In the genomic region with DNA sequence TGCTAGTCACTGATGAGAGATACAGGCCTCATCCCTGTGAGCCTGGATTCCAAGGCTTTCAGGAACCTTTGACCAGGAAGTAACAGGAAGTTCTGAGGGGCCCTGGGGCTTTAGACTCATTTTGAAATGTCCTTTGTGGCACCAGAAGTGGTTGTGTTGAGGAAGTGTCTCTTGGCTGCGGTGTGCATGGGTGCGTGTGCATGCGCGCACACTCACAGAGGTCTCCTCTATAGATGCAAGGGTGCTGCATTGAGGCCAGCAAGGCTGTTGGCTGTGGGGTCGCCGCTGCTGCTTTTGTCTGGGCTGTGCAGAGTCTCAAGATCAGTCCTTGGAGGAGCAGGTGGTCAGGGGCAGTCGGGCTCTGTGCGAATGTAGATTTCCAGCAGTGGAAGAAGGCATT, we compare ENCODE assay signal across 14 cellular contexts. TPM values are rescaled to one million over a fixed set of nuclear protein-coding genes. Genes with fewer than 3 reads are reported as not detected.
DNase-seq lines count a peak whose midpoint lies in the region; ATAC-seq and TF ChIP-seq lines count a peak whose summit lies in the region.
"Had no signal": no experiment of that assay in that cellular context is flagged by ENCODE, and none has a peak within 500 bp of the region (broad histone marks: within the 10 kb centered on the region; RNA-seq: fewer than 3 reads in every experiment).

No MANE protein-coding gene starts in this region.

- DNase-seq in activated T-cell treated with anti-CD3 and anti-CD28 coated beads, Interleukin-2, amount 50 U/mL, for 72 hours, result no peak
- DNase-seq in activated T-cell treated with anti-CD3 and anti-CD28 coated beads, Interleukin-2, amount 50 U/mL, for 1 hour, result no peak
- DNase-seq in SKM-1 (lab: John Stamatoyannopoulos, UW; ENCODE audit: unreplicated experiment) (peak; percentile 46), GM03348 (ENCODE audit: low spot score) (no peak), erythroblast (lab: John Stamatoyannopoulos, UW) (no peak), cerebellum (ENCODE audit: low spot score) (no peak)
- no peak for DNase-seq in effector memory CD4-positive, alpha-beta T cell
- DNase-seq in stimulated activated naive B cell treated with anti-CD40 and anti-IgM and Interleukin-4, amounts not matched to agents 10 μg/mL and 1 μg/mL and 100 μg/mL, for 72 hours, result no peak
- DNase-seq: aorta; effector CD8-positive, alpha-beta T cell; HFFc6; occipital lobe had no signal

- H3K36me3 Mint-ChIP-seq in activated T-cell treated with anti-CD3 and anti-CD28 coated beads, Interleukin-2, amount 50 U/mL, for 72 hours (ENCODE audit: insufficient read depth in 2 of 2), result peaks cover 3 to 19% of the 10 kb centered on the region in 2 donors
- H3K36me3 Mint-ChIP-seq in stimulated activated naive B cell treated with anti-CD40 and anti-IgM and Interleukin-4, amounts not matched to agents 10 μg/mL and 1 μg/mL and 100 μg/mL, for 72 hours, result peaks cover 45 to 65% of the 10 kb centered on the region in 2 donors

- peak overlapping the region; percentile 18 for H3K27ac ChIP-seq in effector memory CD4-positive, alpha-beta T cell (ENCODE audit: insufficient read depth, low read length, poor library complexity, severe bottlenecking)
- H3K27ac ChIP-seq: vagina had no signal

- H3K36me3 ChIP-seq in effector memory CD4-positive, alpha-beta T cell (ENCODE audit: control insufficient read depth, insufficient read depth, low read length), result peaks cover 51% of the 10 kb centered on the region

- H3K4me1 ChIP-seq in effector memory CD4-positive, alpha-beta T cell (ENCODE audit: control insufficient read depth, insufficient read depth, low read length, poor library complexity, severe bottlenecking), result peaks cover 26% of the 10 kb centered on the region

- ATAC-seq in activated T-cell treated with anti-CD3 and anti-CD28 coated beads, Interleukin-2, amount 50 U/mL, for 72 hours (replicated peaks in 1 of 2), result no peak
- peak; percentile 32 to 49 for ATAC-seq in stimulated activated naive B cell treated with anti-CD40 and anti-IgM and Interleukin-4, amounts not matched to agents 10 μg/mL and 1 μg/mL and 100 μg/mL, for 72 hours (replicated peaks)
- ATAC-seq: SK-N-SH treated with all-trans-retinoic acid at 6 μM for 48 hours had no signal

- no peaks in the 10 kb centered on the region for H3K27me3 Mint-ChIP-seq in activated T-cell treated with anti-CD3 and anti-CD28 coated beads, Interleukin-2, amount 50 U/mL, for 72 hours (ENCODE audit: low read depth)
- no peaks in the 10 kb centered on the region for H3K27me3 Mint-ChIP-seq in stimulated activated naive B cell treated with anti-CD40 and anti-IgM and Interleukin-4, amounts not matched to agents 10 μg/mL and 1 μg/mL and 100 μg/mL, for 72 hours

- TF ChIP-seq POLR2A in erythroblast (IDR thresholded peaks at IDR 0.05; ENCODE audit: low read length), result no peak

- peak overlapping the region in 1 of 2 donors; percentile 31 for H3K4me3 Mint-ChIP-seq in activated T-cell treated with anti-CD3 and anti-CD28 coated beads, Interleukin-2, amount 50 U/mL, for 72 hours
- peak overlapping the region in 1 of 2 donors; percentile 38 for H3K4me3 Mint-ChIP-seq in stimulated activated naive B cell treated with anti-CD40 and anti-IgM and Interleukin-4, amounts not matched to agents 10 μg/mL and 1 μg/mL and 100 μg/mL, for 72 hours
- H3K4me3 Mint-ChIP-seq: HFFc6 had no signal

- H3K4me1 Mint-ChIP-seq in activated T-cell treated with anti-CD3 and anti-CD28 coated beads, Interleukin-2, amount 50 U/mL, for 72 hours (ENCODE audit: low read depth), result peaks cover 45% of the 10 kb centered on the region
- H3K4me1 Mint-ChIP-seq in stimulated activated naive B cell treated with anti-CD40 and anti-IgM and Interleukin-4, amounts not matched to agents 10 μg/mL and 1 μg/mL and 100 μg/mL, for 72 hours, result peaks cover 44 to 53% of the 10 kb centered on the region in 2 donors

- H3K9me3 Mint-ChIP-seq in activated T-cell treated with anti-CD3 and anti-CD28 coated beads, Interleukin-2, amount 50 U/mL, for 72 hours, result no peaks in the 10 kb centered on the region
- H3K9me3 Mint-ChIP-seq in stimulated activated naive B cell treated with anti-CD40 and anti-IgM and Interleukin-4, amounts not matched to agents 10 μg/mL and 1 μg/mL and 100 μg/mL, for 72 hours, result no peaks in the 10 kb centered on the region
- H3K9me3 Mint-ChIP-seq: HFFc6 had no signal

- no peak overlapping the region for H3K4me3 ChIP-seq in effector memory CD4-positive, alpha-beta T cell (ENCODE audit: insufficient read depth, low read depth, low read length, poor library complexity, severe bottlenecking)
- H3K4me3 ChIP-seq: vagina had no signal

- no peaks in the 10 kb centered on the region for H3K9me3 ChIP-seq in effector memory CD4-positive, alpha-beta T cell (ENCODE audit: control insufficient read depth, low read length)
- H3K9me3 ChIP-seq: vagina had no signal

- H3K27me3 ChIP-seq in effector memory CD4-positive, alpha-beta T cell (replicated peaks; ENCODE audit: control insufficient read depth, insufficient read depth, low read length, poor library complexity, severe bottlenecking), result no peaks in the 10 kb centered on the region
- H3K27me3 ChIP-seq: vagina had no signal

- H3K27ac Mint-ChIP-seq in activated T-cell treated with anti-CD3 and anti-CD28 coated beads, Interleukin-2, amount 50 U/mL, for 72 hours, result peak overlapping the region; percentile 4
- peak overlapping the region; percentile 84 for H3K27ac Mint-ChIP-seq in stimulated activated naive B cell treated with anti-CD40 and anti-IgM and Interleukin-4, amounts not matched to agents 10 μg/mL and 1 μg/mL and 100 μg/mL, for 72 hours

RNA-seq across cellular contexts. Expression of a gene that starts 7.6 kb away (rescaled TPM):
- 10 to 100 TPM; 26.3 to 29.4 TPM for total RNA-seq in activated T-cell treated with anti-CD3 and anti-CD28 coated beads, Interleukin-2, amount 50 U/mL, for 72 hours
- total RNA-seq in cerebellum, result 9.5 TPM

RNA-seq across cellular contexts. Expression of a gene that starts 7.7 kb away (rescaled TPM):
- total RNA-seq in activated T-cell treated with anti-CD3 and anti-CD28 coated beads, Interleukin-2, amount 50 U/mL, for 72 hours, result 100 to 1,000 TPM; 118 to 128 TPM
- 27.2 TPM for total RNA-seq in cerebellum

RNA-seq across cellular contexts. Expression of a gene that starts 15.8 kb away (rescaled TPM):
- 10 to 100 TPM; 44.2 to 61.1 TPM for total RNA-seq in activated T-cell treated with anti-CD3 and anti-CD28 coated beads, Interleukin-2, amount 50 U/mL, for 72 hours
- 8.6 TPM for total RNA-seq in cerebellum

RNA-seq across cellular contexts. Expression of a gene that starts 55.5 kb away (rescaled TPM):
- total RNA-seq in activated T-cell treated with anti-CD3 and anti-CD28 coated beads, Interleukin-2, amount 50 U/mL, for 72 hours, result 100 to 1,000 TPM; 115 to 124 TPM
- total RNA-seq in cerebellum, result 69.0 TPM

Comparison
In these comparisons a context has a peak if more than half of its experiments do, and no peak if none do; other contexts are left out.
1. ATAC-seq: peak in stimulated activated naive B cell treated with anti-CD40 and anti-IgM and Interleukin-4, amounts not matched to agents 10 μg/mL and 1 μg/mL and 100 μg/mL, for 72 hours (2 of 2); none in activated T-cell treated with anti-CD3 and anti-CD28 coated beads, Interleukin-2, amount 50 U/mL, for 72 hours (0 of 2).